Comparison of ENCODE assay signal across 14 cellular contexts in genomic region chr4:19729873-19730735, GRCh38.
DNase-seq lines count a peak whose midpoint lies in the region; ATAC-seq, FAIRE-seq and TF ChIP-seq lines count a peak whose summit lies in the region.
"Had no signal": no experiment of that assay in that cellular context is flagged by ENCODE, and none has a peak within 500 bp of the region (broad histone marks: within the 10 kb centered on the region; RNA-seq: fewer than 3 reads in every experiment).

No MANE protein-coding gene starts in this region.

- ATAC-seq in heart right ventricle (peak in 7 of 8 donors; percentile 37 to 89 (median 51)), omental fat pad (ENCODE audit: low FRiP score) (no peak)
- ATAC-seq in stimulated activated memory B cell treated with anti-CD40 and anti-IgM and Interleukin-4, amounts not matched to agents 10 μg/mL and 1 μg/mL and 100 μg/mL, for 72 hours, result peak; percentile 80
- ATAC-seq: stimulated activated naive CD8-positive, alpha-beta T cell treated with anti-CD3 and anti-CD28 coated beads, Interleukin-15, amount 100 ng/mL, for 72 hours had no signal

- no peaks in the 10 kb centered on the region for H3K36me3 Mint-ChIP-seq in stimulated activated memory B cell treated with anti-CD40 and anti-IgM and Interleukin-4, amounts not matched to agents 10 μg/mL and 1 μg/mL and 100 μg/mL, for 72 hours
- H3K36me3 Mint-ChIP-seq: neural progenitor cell had no signal

- H3K9ac ChIP-seq in endothelial cell of umbilical vein (replicated peaks; ENCODE audit: extremely low read depth, insufficient read depth, low read length) (peak overlapping the region; percentile 60), Karpas-422 (ENCODE audit: low read length) (no peak overlapping the region)
- H3K9ac ChIP-seq: neural progenitor cell had no signal

- POLR2A ChIA-PET in endothelial cell of umbilical vein (lab: Charles Lee), result no interaction called here

- no peaks in the 10 kb centered on the region for H3K27me3 ChIP-seq in heart right ventricle
- no peaks in the 10 kb centered on the region for H3K27me3 ChIP-seq in right atrium auricular region
- no peaks in the 10 kb centered on the region for H3K27me3 ChIP-seq in endothelial cell of umbilical vein (ENCODE audit: control insufficient read depth in 2 of 2, insufficient read depth in 2 of 2, low read length in 2 of 2)
- no peaks in the 10 kb centered on the region for H3K27me3 ChIP-seq in Karpas-422 (ENCODE audit: low read length)
- H3K27me3 ChIP-seq: neural progenitor cell had no signal

- H3K4me3 ChIP-seq in heart right ventricle (no peak overlapping the region), right atrium auricular region (no peak overlapping the region), endothelial cell of umbilical vein (replicated peaks in 1 of 3; ENCODE audit: insufficient read depth in 1 of 3, low read depth in 1 of 3, low read length in 3 of 3) (no peak overlapping the region), Karpas-422 (ENCODE audit: low read length) (no peak overlapping the region)
- H3K4me3 ChIP-seq: neural progenitor cell had no signal

- TF ChIP-seq POLR2A in endothelial cell of umbilical vein (IDR thresholded peaks at IDR 0.05; ENCODE audit: low read depth, low read length) (no peak), H54 (IDR thresholded peaks at IDR 0.05; ENCODE audit: low read depth, low read length) (no peak)

- H3K9me3 ChIP-seq in heart right ventricle (peaks cover 0 to 12% (median 0%) of the 10 kb centered on the region in 11 donors), right atrium auricular region (peaks cover 0 to 8% of the 10 kb centered on the region in 2 donors), endothelial cell of umbilical vein (replicated peaks; ENCODE audit: control insufficient read depth, insufficient read depth, low read length) (no peaks in the 10 kb centered on the region), Karpas-422 (ENCODE audit: low read length) (peaks cover 10% of the 10 kb centered on the region)

- H2AFZ ChIP-seq in endothelial cell of umbilical vein (ENCODE audit: low read depth, low read length), result peak overlapping the region; percentile 11
- no peak overlapping the region for H2AFZ ChIP-seq in Karpas-422 (ENCODE audit: low read length)
- H2AFZ ChIP-seq: neural progenitor cell had no signal

- no peaks in the 10 kb centered on the region for H3K79me2 ChIP-seq in endothelial cell of umbilical vein (ENCODE audit: control insufficient read depth, insufficient read depth, low read length)
- H3K79me2 ChIP-seq in Karpas-422 (ENCODE audit: low read length), result no peaks in the 10 kb centered on the region

- no peaks in the 10 kb centered on the region for H3K9me2 ChIP-seq in Karpas-422 (replicated peaks; ENCODE audit: insufficient read depth, low read length)

- H3K4me1 Mint-ChIP-seq in stimulated activated memory B cell treated with anti-CD40 and anti-IgM and Interleukin-4, amounts not matched to agents 10 μg/mL and 1 μg/mL and 100 μg/mL, for 72 hours, result peaks cover 11% of the 10 kb centered on the region
- H3K4me1 Mint-ChIP-seq: stimulated activated naive CD8-positive, alpha-beta T cell treated with anti-CD3 and anti-CD28 coated beads, Interleukin-15, amount 100 ng/mL, for 72 hours had no signal

- peak overlapping the region; percentile 62 for H3K4me3 Mint-ChIP-seq in stimulated activated memory B cell treated with anti-CD40 and anti-IgM and Interleukin-4, amounts not matched to agents 10 μg/mL and 1 μg/mL and 100 μg/mL, for 72 hours
- H3K4me3 Mint-ChIP-seq: neural progenitor cell; stimulated activated naive CD8-positive, alpha-beta T cell treated with anti-CD3 and anti-CD28 coated beads, Interleukin-15, amount 100 ng/mL, for 72 hours had no signal

- BruUV-seq in endothelial cell of umbilical vein (replicated peaks; lab: Mats Ljungman, UMichigan), result TSS peak; percentile 82

- no peaks in the 10 kb centered on the region for H3K9me1 ChIP-seq in endothelial cell of umbilical vein (replicated peaks; ENCODE audit: control insufficient read depth, extremely low read depth, insufficient read depth, low read length)

- no peaks in the 10 kb centered on the region for H3K27me3 Mint-ChIP-seq in stimulated activated memory B cell treated with anti-CD40 and anti-IgM and Interleukin-4, amounts not matched to agents 10 μg/mL and 1 μg/mL and 100 μg/mL, for 72 hours
- H3K27me3 Mint-ChIP-seq: stimulated activated naive CD8-positive, alpha-beta T cell treated with anti-CD3 and anti-CD28 coated beads, Interleukin-15, amount 100 ng/mL, for 72 hours had no signal

- dilution Hi-C loops in endothelial cell of umbilical vein (cut with MboI; ENCODE audit: extremely low pct_ligation_motif_present, low sequenced_read_pairs), result no loop called here

- H3K9me3 Mint-ChIP-seq in stimulated activated memory B cell treated with anti-CD40 and anti-IgM and Interleukin-4, amounts not matched to agents 10 μg/mL and 1 μg/mL and 100 μg/mL, for 72 hours, result peaks cover 13% of the 10 kb centered on the region

- peaks cover 0 to 21% (median 3%) of the 10 kb centered on the region in 9 donors for H3K4me1 ChIP-seq in heart right ventricle
- H3K4me1 ChIP-seq in right atrium auricular region, result no peaks in the 10 kb centered on the region
- peaks cover 30% of the 10 kb centered on the region for H3K4me1 ChIP-seq in endothelial cell of umbilical vein (ENCODE audit: control insufficient read depth, extremely low read depth, insufficient read depth, low read length)
- no peaks in the 10 kb centered on the region for H3K4me1 ChIP-seq in Karpas-422 (ENCODE audit: low read length)
- H3K4me1 ChIP-seq: neural progenitor cell had no signal

- CTCF ChIA-PET in endothelial cell of umbilical vein (lab: Charles Lee), result no interaction called here

- H3K4me2 ChIP-seq in endothelial cell of umbilical vein (ENCODE audit: insufficient read depth, low read length) (peak overlapping the region; percentile 85), Karpas-422 (ENCODE audit: low read depth, low read length, poor library complexity, severe bottlenecking) (no peak overlapping the region)
- H3K4me2 ChIP-seq: neural progenitor cell had no signal

- H3K27ac ChIP-seq in heart right ventricle, result peak overlapping the region in 7 of 10 donors; percentile 4 to 68 (median 54)
- H3K27ac ChIP-seq in right atrium auricular region, result no peak overlapping the region
- peak overlapping the region; percentile 87 for H3K27ac ChIP-seq in endothelial cell of umbilical vein (ENCODE audit: insufficient read depth, low read depth, low read length)
- no peak overlapping the region for H3K27ac ChIP-seq in Karpas-422 (ENCODE audit: low read length)
- H3K27ac ChIP-seq: neural progenitor cell had no signal

- FAIRE-seq in endothelial cell of umbilical vein (lab: Jason Lieb, UNC), result peak; percentile 93
- no peak for FAIRE-seq in H54 (lab: Jason Lieb, UNC)
- FAIRE-seq: G401.6 had no signal

- no peaks in the 10 kb centered on the region for H4K20me1 ChIP-seq in endothelial cell of umbilical vein (replicated peaks; ENCODE audit: control insufficient read depth, extremely low read depth, insufficient read depth, low read length)
- no peaks in the 10 kb centered on the region for H4K20me1 ChIP-seq in Karpas-422 (ENCODE audit: insufficient read depth, low read depth, low read length)

- no peak for TF ChIP-seq CTCF in heart right ventricle (IDR thresholded peaks at IDR 0.05)
- no peak for TF ChIP-seq CTCF in right atrium auricular region (IDR thresholded peaks at IDR 0.05)
- TF ChIP-seq CTCF in endothelial cell of umbilical vein (IDR thresholded peaks at IDR 0.05; ENCODE audit: extremely low read depth in 1 of 2, insufficient read depth in 1 of 2, low read depth in 1 of 2, low read length in 2 of 2), result no peak
- TF ChIP-seq CTCF in omental fat pad (IDR thresholded peaks at IDR 0.05), result no peak

- 30 to 41% methylated on average over 8 of the region's 8 CpGs for WGBS in heart right ventricle, 2 donors

- DNase-seq in heart right ventricle, result peak in 1 of 2 donors; percentile 42
- no peak for DNase-seq in right atrium auricular region (ENCODE audit: low spot score)
- DNase-seq in NCI-H226, result peak; percentile 20
- DNase-seq in endothelial cell of umbilical vein (ENCODE audit: low read depth, low spot score), result peak; percentile 86
- DNase-seq in H54 (ENCODE audit: insufficient read length, low spot score), result no peak
- no peak for DNase-seq in Karpas-422
- DNase-seq in omental fat pad (ENCODE audit: low spot score), result no peak
- DNase-seq: activated CD4-positive, alpha-beta T cell treated with anti-CD3 and anti-CD28 coated beads, Interleukin-2, amount 50 U/mL, for 48 hours; NCI-H510A; stimulated activated CD4-positive, alpha-beta T cell treated with anti-CD3 and anti-CD28 coated beads, Interleukin-2, amount 100 ng/mL, for 24 hours; stimulated activated naive CD8-positive, alpha-beta T cell treated with anti-CD3 and anti-CD28 coated beads, Interleukin-15, amount 100 ng/mL, for 72 hours had no signal

- H3K27ac Mint-ChIP-seq in stimulated activated memory B cell treated with anti-CD40 and anti-IgM and Interleukin-4, amounts not matched to agents 10 μg/mL and 1 μg/mL and 100 μg/mL, for 72 hours, result no peak overlapping the region
- H3K27ac Mint-ChIP-seq: neural progenitor cell; stimulated activated naive CD8-positive, alpha-beta T cell treated with anti-CD3 and anti-CD28 coated beads, Interleukin-15, amount 100 ng/mL, for 72 hours had no signal

- no peaks in the 10 kb centered on the region for H3K36me3 ChIP-seq in heart right ventricle
- no peaks in the 10 kb centered on the region for H3K36me3 ChIP-seq in right atrium auricular region
- H3K36me3 ChIP-seq in endothelial cell of umbilical vein (ENCODE audit: control insufficient read depth in 2 of 2, extremely low read depth in 1 of 2, insufficient read depth in 2 of 2, low read length in 2 of 2), result no peaks in the 10 kb centered on the region
- no peaks in the 10 kb centered on the region for H3K36me3 ChIP-seq in Karpas-422 (ENCODE audit: insufficient read depth, low read length)
- H3K36me3 ChIP-seq: neural progenitor cell had no signal

- intact Hi-C loops in heart right ventricle (cut with DNase I), result no loop called here
- intact Hi-C loops in endothelial cell of umbilical vein (cut with micrococcal nuclease), result loop anchor here (1.0 to 10.0 kb wide), 7 partner anchors 8 to 505 kb away; no protein-coding TSS in a partner anchor

TF ChIP-seq in endothelial cell of umbilical vein, 7 proteins besides CTCF, POLR2A, EP300 and RAD21:
- peak; percentile 26 for TF ChIP-seq JUN (IDR thresholded peaks at IDR 0.05; ENCODE audit: borderline replicate concordance, insufficient read depth, insufficient read length, low read depth)
- TF ChIP-seq GATA2 (IDR thresholded peaks at IDR 0.05; ENCODE audit: insufficient read depth, insufficient read length, low read depth, low read length), result peak; percentile 93
- TF ChIP-seq EZH2 (IDR thresholded peaks at IDR 0.05; ENCODE audit: borderline replicate concordance, low read depth, low read length, severe bottlenecking), result no peak
- peak; percentile 75 for TF ChIP-seq FOS (IDR thresholded peaks at IDR 0.05; ENCODE audit: borderline replicate concordance, insufficient read depth, low read length)
- no peak for TF ChIP-seq POLR2AphosphoS5 (IDR thresholded peaks at IDR 0.05; ENCODE audit: insufficient read depth, low read depth, low read length)

Comparison
In these comparisons a context has a peak if more than half of its experiments do, and no peak if none do; other contexts are left out.
1. H3K27ac ChIP-seq: peak in heart right ventricle (7 of 10) and endothelial cell of umbilical vein (single experiment); none in right atrium auricular region (0 of 2) and Karpas-422 (single experiment).
2. DNase-seq: peak in NCI-H226 (single experiment) and endothelial cell of umbilical vein (single experiment); none in right atrium auricular region (single experiment), H54 (single experiment), Karpas-422 (single experiment) and omental fat pad (single experiment).